13 cellular contexts compared by ENCODE assay signal in the genomic region with DNA sequence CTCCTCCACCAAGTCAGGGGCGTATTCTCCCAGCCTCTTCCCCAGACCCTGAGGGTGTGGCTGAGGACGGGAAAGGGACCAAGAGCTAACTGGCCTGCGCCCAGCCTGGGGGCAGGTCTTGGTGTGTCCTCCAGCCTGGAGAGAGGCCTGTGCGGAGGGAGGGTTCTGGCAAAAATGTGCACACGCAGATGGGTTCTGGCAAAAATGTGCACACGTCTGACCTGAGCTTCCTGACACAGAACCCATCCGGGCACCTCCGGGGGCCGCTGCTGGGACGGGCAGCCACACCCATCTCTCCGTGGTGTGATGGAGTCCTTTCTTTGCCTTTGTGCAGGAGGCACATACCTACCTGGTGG. TPM values are rescaled to one million over a fixed set of nuclear protein-coding genes. Genes with fewer than 3 reads are reported as not detected.
DNase-seq lines count a peak whose midpoint lies in the region; ATAC-seq, FAIRE-seq and TF ChIP-seq lines count a peak whose summit lies in the region.
"Had no signal": no experiment of that assay in that cellular context is flagged by ENCODE, and none has a peak within 500 bp of the region (broad histone marks: within the 10 kb centered on the region; RNA-seq: fewer than 3 reads in every experiment).

No MANE protein-coding gene starts in this region.

- H3K4me1 ChIP-seq in HCT116 (ENCODE audit: control insufficient read depth in 1 of 2, insufficient read depth in 2 of 2, low read length in 2 of 2) (peaks cover 15 to 23% of the 10 kb centered on the region in 2 experiments), astrocyte (ENCODE audit: insufficient read depth, low read length) (peaks cover 12% of the 10 kb centered on the region), hepatocyte (ENCODE audit: insufficient read depth) (peaks cover 7% of the 10 kb centered on the region)
- H3K4me1 ChIP-seq: ascending aorta had no signal

- intact Hi-C loops in HCT116 (cut with micrococcal nuclease): no loop called here

- H3K79me2 ChIP-seq in HCT116 (ENCODE audit: insufficient read depth, low read length): no peaks in the 10 kb centered on the region
- H3K79me2 ChIP-seq in astrocyte (ENCODE audit: insufficient read depth, low read length): no peaks in the 10 kb centered on the region
- no peaks in the 10 kb centered on the region for H3K79me2 ChIP-seq in hepatocyte

- BruUV-seq in HCT116 (replicated peaks; lab: Mats Ljungman, UMichigan): no TSS peak

- H3K9ac ChIP-seq in HCT116 (ENCODE audit: low read length) (peak overlapping the region; percentile 65), astrocyte (ENCODE audit: low read length) (no peak overlapping the region)

- H3K27me3 ChIP-seq in HCT116 (ENCODE audit: insufficient read depth, low read length): no peaks in the 10 kb centered on the region
- H3K27me3 ChIP-seq in astrocyte (ENCODE audit: insufficient read depth, low read length): no peaks in the 10 kb centered on the region
- peaks cover 8% of the 10 kb centered on the region for H3K27me3 ChIP-seq in hepatocyte

- no peak for TF ChIP-seq CTCF in HCT116 (IDR thresholded peaks at IDR 0.05 in 2 of 3, conservative IDR thresholded peaks at IDR 0.05 in 1 of 3; ENCODE audit: borderline replicate concordance in 1 of 3, insufficient read depth in 1 of 3, low read depth in 2 of 3, low read length in 2 of 3)
- TF ChIP-seq CTCF in astrocyte (IDR thresholded peaks at IDR 0.05; ENCODE audit: insufficient read depth, low read depth, low read length): no peak
- TF ChIP-seq CTCF in hepatocyte (IDR thresholded peaks at IDR 0.05; ENCODE audit: poor library complexity): no peak
- TF ChIP-seq CTCF in progenitor cell of endocrine pancreas (IDR thresholded peaks at IDR 0.05; ENCODE audit: unreplicated experiment): no peak

- H3K4me1 Mint-ChIP-seq in astrocyte (ENCODE audit: low read depth, unreplicated experiment): no peaks in the 10 kb centered on the region
- peaks cover 2% of the 10 kb centered on the region for H3K4me1 Mint-ChIP-seq in progenitor cell of endocrine pancreas (ENCODE audit: low read depth)
- H3K4me1 Mint-ChIP-seq: stimulated activated effector memory CD8-positive, alpha-beta T cell treated with anti-CD3 and anti-CD28 coated beads, Interleukin-12 subunit alpha, Interleukin-12 subunit beta, amount 100 ng/mL, for 72 hours had no signal

- H3K27me3 Mint-ChIP-seq in astrocyte (ENCODE audit: low read depth, unreplicated experiment): peaks cover 20% of the 10 kb centered on the region
- H3K27me3 Mint-ChIP-seq in progenitor cell of endocrine pancreas: peaks cover 32% of the 10 kb centered on the region

- WGBS in hepatocyte (ENCODE audit: low lambda C conversion rate, missing lambda C conversion rate): 55% methylated on average over 11 of the region's 11 CpGs

- CTCF ChIA-PET in HCT116 (lab: Charles Lee): interaction anchor here (0.8 to 3.4 kb wide), 6 partner anchors 9 to 102 kb away, joined by 3 to 31 read pairs (median 8); no protein-coding TSS in a partner anchor

- H3K4me3 ChIP-seq in HCT116 (replicated peaks in 1 of 2; ENCODE audit: low read depth in 1 of 2, low read length in 2 of 2) (peak overlapping the region; percentile 50 to 66), astrocyte (ENCODE audit: insufficient read depth, low read depth, low read length) (no peak overlapping the region), hepatocyte (no peak overlapping the region)
- H3K4me3 ChIP-seq: ascending aorta had no signal

- H3K9me3 Mint-ChIP-seq in astrocyte (ENCODE audit: unreplicated experiment) (peaks cover 3% of the 10 kb centered on the region), progenitor cell of endocrine pancreas (ENCODE audit: low read depth) (no peaks in the 10 kb centered on the region)
- H3K9me3 Mint-ChIP-seq: activated T-cell treated with anti-CD3 and anti-CD28 coated beads, Interleukin-2, amount 50 U/mL, for 4 hours; CD8-positive, alpha-beta memory T cell; stimulated activated effector memory CD8-positive, alpha-beta T cell treated with anti-CD3 and anti-CD28 coated beads, Interleukin-12 subunit alpha, Interleukin-12 subunit beta, amount 100 ng/mL, for 72 hours had no signal

- H3K4me3 Mint-ChIP-seq in astrocyte (ENCODE audit: unreplicated experiment): no peak overlapping the region
- peak overlapping the region; percentile 22 for H3K4me3 Mint-ChIP-seq in progenitor cell of endocrine pancreas (ENCODE audit: low read depth)
- H3K4me3 Mint-ChIP-seq: activated T-cell treated with anti-CD3 and anti-CD28 coated beads, Interleukin-2, amount 50 U/mL, for 4 hours; stimulated activated effector memory CD8-positive, alpha-beta T cell treated with anti-CD3 and anti-CD28 coated beads, Interleukin-12 subunit alpha, Interleukin-12 subunit beta, amount 100 ng/mL, for 72 hours had no signal

- TF ChIP-seq RAD21 in HCT116 (IDR thresholded peaks at IDR 0.05; ENCODE audit: low read depth): no peak

- RAD21 ChIA-PET in HCT116 (lab: Charles Lee; ENCODE audit: low non-redundant PET in 1 of 2, low total read pairs in 2 of 2, uncharacterized antibody in 2 of 2, unreplicated experiment in 2 of 2): interaction anchor here (1.0 to 1.6 kb wide), 2 partner anchors 39 to 101 kb away, joined by 4 to 6 read pairs; no protein-coding TSS in a partner anchor

- H3K27ac ChIP-seq in HCT116 (ENCODE audit: low read depth, low read length) (peak overlapping the region; percentile 68), astrocyte (ENCODE audit: low read depth, low read length) (no peak overlapping the region), hepatocyte (no peak overlapping the region)
- H3K27ac ChIP-seq: ascending aorta had no signal

- DNase-seq in HCT116 (ENCODE audit: low read depth, low spot score) (no peak), astrocyte (ENCODE audit: low read depth) (no peak), hepatocyte (ENCODE audit: low spot score) (no peak), progenitor cell of endocrine pancreas (ENCODE audit: low spot score, unreplicated experiment) (no peak), NCI-H2081 treated with DMSO at 0.1 percent for 48 hours (lab: John Stamatoyannopoulos, UW) (no peak), activated T-cell treated with anti-CD3 and anti-CD28 coated beads for 4 hours (no peak), NOMO-1 treated with dmso at 0.1 percent for 144 hours (lab: John Stamatoyannopoulos, UW; ENCODE audit: unreplicated experiment) (no peak)
- no peak for DNase-seq in activated CD4-positive, alpha-beta T cell treated with anti-CD3 and anti-CD28 coated beads, Interleukin-2, amount 50 U/mL, for 1 hour
- DNase-seq: activated CD4-positive, CD25-positive, alpha-beta regulatory T cell; activated T-cell treated with anti-CD3 and anti-CD28 coated beads, Interleukin-2, amount 50 U/mL, for 4 hours; CD8-positive, alpha-beta memory T cell had no signal

- peak; percentile 52 for ATAC-seq in HCT116
- ATAC-seq: activated T-cell treated with anti-CD3 and anti-CD28 coated beads, Interleukin-2, amount 50 U/mL, for 4 hours; stimulated activated effector memory CD8-positive, alpha-beta T cell treated with anti-CD3 and anti-CD28 coated beads, Interleukin-12 subunit alpha, Interleukin-12 subunit beta, amount 100 ng/mL, for 72 hours had no signal

- H3K36me3 ChIP-seq in HCT116 (ENCODE audit: control insufficient read depth in 1 of 2, insufficient read depth in 2 of 2, low read length in 2 of 2) (no peaks in the 10 kb centered on the region), astrocyte (ENCODE audit: insufficient read depth, low read length) (no peaks in the 10 kb centered on the region), hepatocyte (replicated peaks; ENCODE audit: insufficient read depth, low read depth) (no peaks in the 10 kb centered on the region)
- H3K36me3 ChIP-seq: ascending aorta had no signal

- H3K9me2 ChIP-seq in HCT116 (ENCODE audit: insufficient read depth): no peaks in the 10 kb centered on the region
- no peaks in the 10 kb centered on the region for H3K9me2 ChIP-seq in hepatocyte (replicated peaks; ENCODE audit: insufficient read depth)

- TF ChIP-seq POLR2A in HCT116 (IDR thresholded peaks at IDR 0.05; ENCODE audit: borderline replicate concordance, extremely low read depth, insufficient read depth, insufficient read length): no peak

- no peaks in the 10 kb centered on the region for H3K36me3 Mint-ChIP-seq in astrocyte (ENCODE audit: low read depth, unreplicated experiment)
- H3K36me3 Mint-ChIP-seq in progenitor cell of endocrine pancreas (ENCODE audit: insufficient read depth): no peaks in the 10 kb centered on the region
- H3K36me3 Mint-ChIP-seq: CD8-positive, alpha-beta memory T cell; stimulated activated effector memory CD8-positive, alpha-beta T cell treated with anti-CD3 and anti-CD28 coated beads, Interleukin-12 subunit alpha, Interleukin-12 subunit beta, amount 100 ng/mL, for 72 hours had no signal

- H3K27ac Mint-ChIP-seq in astrocyte (ENCODE audit: unreplicated experiment): no peak overlapping the region
- no peak overlapping the region for H3K27ac Mint-ChIP-seq in progenitor cell of endocrine pancreas
- H3K27ac Mint-ChIP-seq: CD8-positive, alpha-beta memory T cell; stimulated activated effector memory CD8-positive, alpha-beta T cell treated with anti-CD3 and anti-CD28 coated beads, Interleukin-12 subunit alpha, Interleukin-12 subunit beta, amount 100 ng/mL, for 72 hours had no signal

- H3K4me2 ChIP-seq in HCT116 (ENCODE audit: low read length) (peak overlapping the region; percentile 100), astrocyte (ENCODE audit: low read length) (peak overlapping the region; percentile 76), hepatocyte (peak overlapping the region; percentile 75)

- H4K20me1 ChIP-seq in HCT116 (ENCODE audit: insufficient read depth) (no peaks in the 10 kb centered on the region), astrocyte (ENCODE audit: insufficient read depth, low read length) (no peaks in the 10 kb centered on the region), hepatocyte (ENCODE audit: insufficient read depth, poor library complexity, severe bottlenecking) (no peaks in the 10 kb centered on the region)

- H3K9me3 ChIP-seq in HCT116 (ENCODE audit: control insufficient read depth in 1 of 2, insufficient read depth in 1 of 2, low read depth in 1 of 2, low read length in 2 of 2) (no peaks in the 10 kb centered on the region), astrocyte (ENCODE audit: insufficient read depth, low read depth, low read length) (no peaks in the 10 kb centered on the region), hepatocyte (ENCODE audit: low read depth) (no peaks in the 10 kb centered on the region)
- H3K9me3 ChIP-seq: ascending aorta had no signal

- POLR2A ChIA-PET in HCT116 (lab: Charles Lee): interaction anchor here (0.7 to 1.5 kb wide), 5 partner anchors 8 to 182 kb away, joined by 3 to 5 read pairs (median 5); no protein-coding TSS in a partner anchor

- H2AFZ ChIP-seq in HCT116 (ENCODE audit: low read depth, low read length, poor library complexity, severe bottlenecking): no peak overlapping the region
- peak overlapping the region; percentile 31 for H2AFZ ChIP-seq in astrocyte (ENCODE audit: low read depth, low read length)
- H2AFZ ChIP-seq in hepatocyte: peak overlapping the region; percentile 40

- no peak for FAIRE-seq in astrocyte (lab: Jason Lieb, UNC)

TF ChIP-seq in HCT116, 20 proteins besides CTCF, POLR2A, EP300 and RAD21 (continues in another document):
- no peak for TF ChIP-seq TCF7L2 (IDR thresholded peaks at IDR 0.05; ENCODE audit: borderline replicate concordance, extremely low read depth, insufficient read depth, insufficient read length)

RNA-seq across cellular contexts. Expression of a gene that starts 23.1 kb away (rescaled TPM):
- total RNA-seq in HCT116 (2021; ENCODE audit: unreplicated experiment) (0.07 TPM), astrocyte (0.07 and 0.22 TPM in 2 replicates), hepatocyte (0.20 and 0.33 TPM in 2 replicates), progenitor cell of endocrine pancreas (not detected in 2 replicates)
- 0.01 and 0.07 TPM in 2 replicates for polyA plus RNA-seq in HCT116 (2012)
- polyA plus RNA-seq in hepatocyte: 0.04 and 0.11 TPM in 2 replicates
- total RNA-seq: activated T-cell treated with anti-CD3 and anti-CD28 coated beads, Interleukin-2, amount 50 U/mL, for 4 hours; ascending aorta; CD8-positive, alpha-beta memory T cell had no signal
- polyA plus RNA-seq: CD8-positive, alpha-beta memory T cell had no signal

Comparison
In these comparisons a context has a peak if more than half of its experiments do, and no peak if none do; other contexts are left out.
1. H3K4me3 ChIP-seq: peak in HCT116 (2 of 2); none in astrocyte (single experiment) and hepatocyte (single experiment).
2. Peak in every context shown above with its lines, with median percentiles within 50 percentile points of each other: H3K4me2 ChIP-seq.